ENCODE assay signal across 39 cellular contexts in genomic region chr5:147853372-147853987, GRCh38. TPM values are rescaled to one million over a fixed set of nuclear protein-coding genes. Genes with fewer than 3 reads are reported as not detected.
"Had no signal": no experiment of that assay in that cellular context is flagged by ENCODE, and none has a peak within 500 bp of the region (broad histone marks: within the 10 kb centered on the region; RNA-seq: fewer than 3 reads in every experiment).

No MANE protein-coding gene starts in this region.

- FAIRE-seq: astrocyte, TTC549 had no signal

- H3K4me3 ChIP-seq: adrenal gland, body of pancreas, breast epithelium had no signal

- H3K9me3 Mint-ChIP-seq: activated CD4-positive, alpha-beta memory T cell treated with anti-CD3 and anti-CD28 coated beads, Interleukin-2, amount 10 ng/mL, durations not matched to agents 7 days and 5 days; activated CD4-positive, alpha-beta T cell treated with anti-CD3 and anti-CD28 coated beads, Interleukin-2, amount 10 ng/mL, durations not matched to agents 7 days and 5 days; activated naive CD8-positive, alpha-beta T cell treated with anti-CD3 and anti-CD28 coated beads for 36 hours; activated T-cell treated with anti-CD3 and anti-CD28 coated beads, Interleukin-2, amount 50 U/mL, for 4 hours; activated T-cell treated with anti-CD3 and anti-CD28 coated beads, Interleukin-2, amount 50 U/mL, for 72 hours; activated T-helper 1 cell treated with anti-CD3 and anti-CD28 coated beads, Interleukin-12 subunit alpha, Interleukin-12 subunit beta, Interleukin-2, Interleukin-4 antibody, amounts not matched to agents 30 ng/mL and 10 ng/mL and 1 ng/mL, durations not matched to agents 14 hours and 24 hours and 36 hours; activated T-helper 17 cell treated with anti-CD3 and anti-CD28 coated beads, Interleukin-2, amount 50 U/mL, for 72 hours; T-helper 1 cell treated with Interleukin-12 subunit alpha and Interleukin-12 subunit beta and Interleukin-4 antibody, amounts not matched to agents 30 μg/mL and 1 μg/mL, for 36 hours; T-helper 2 cell treated with Interferon-gamma antibody and Interleukin-4, amounts not matched to agents 5 μg/mL and 100 μg/mL, for 36 hours had no signal

- DNase-seq: activated CD4-positive, alpha-beta memory T cell treated with anti-CD3 and anti-CD28 coated beads, Interleukin-2, amount 10 ng/mL, durations not matched to agents 7 days and 5 days; activated CD4-positive, alpha-beta T cell treated with anti-CD3 and anti-CD28 coated beads for 1 hour; activated CD4-positive, alpha-beta T cell treated with anti-CD3 and anti-CD28 coated beads for 36 hours; activated CD4-positive, alpha-beta T cell treated with anti-CD3 and anti-CD28 coated beads for 48 hours; activated CD4-positive, alpha-beta T cell treated with anti-CD3 and anti-CD28 coated beads, Interleukin-2, amount 10 ng/mL, durations not matched to agents 7 days and 5 days; activated CD4-positive, alpha-beta T cell treated with anti-CD3 and anti-CD28 coated beads, Interleukin-2, amount 50 U/mL, for 48 hours; activated CD4-positive, CD25-positive, alpha-beta regulatory T cell; activated CD8-positive, alpha-beta memory T cell treated with anti-CD3 and anti-CD28 coated beads for 24 hours; activated CD8-positive, alpha-beta memory T cell treated with anti-CD3 and anti-CD28 coated beads, Interleukin-2, amount 10 ng/mL, durations not matched to agents 7 days and 5 days; activated CD8-positive, alpha-beta memory T cell treated with anti-CD3 and anti-CD28 coated beads, Interleukin-2, amount 50 U/mL, for 48 hours; activated CD8-positive, alpha-beta T cell treated with anti-CD3 and anti-CD28 coated beads, Interleukin-2, amount 10 ng/mL, durations not matched to agents 7 days and 5 days; activated effector memory CD4-positive, alpha-beta T cell treated with anti-CD3 and anti-CD28 coated beads, Interleukin-2, amount 50 U/mL, for 16 hours; activated gamma-delta T cell treated with Interleukin-2 at 50 U/mL for 16 hours; activated naive CD4-positive, alpha-beta T cell; activated naive CD4-positive, alpha-beta T cell treated with anti-CD3 and anti-CD28 coated beads for 36 hours; activated naive CD4-positive, alpha-beta T cell treated with anti-CD3 and anti-CD28 coated beads, Interleukin-2, amount 50 U/mL, for 16 hours; activated naive CD8-positive, alpha-beta T cell treated with anti-CD3 and anti-CD28 coated beads for 36 hours; activated T-cell treated with anti-CD3 and anti-CD28 coated beads, Interleukin-2, amount 50 U/mL, for 4 hours; activated T-cell treated with anti-CD3 and anti-CD28 coated beads, Interleukin-2, amount 50 U/mL, for 72 hours; adrenal gland; amniotic stem cell; aorta; body of pancreas; brain microvascular endothelial cell; central memory CD4-positive, alpha-beta T cell; T-helper 2 cell; T-helper 9 cell had no signal

- H3K4me1 ChIP-seq: adrenal gland, breast epithelium had no signal

- H3K27me3 ChIP-seq: body of pancreas, brain microvascular endothelial cell, breast epithelium had no signal

- H3K4me3 Mint-ChIP-seq: activated CD4-positive, alpha-beta memory T cell treated with anti-CD3 and anti-CD28 coated beads, Interleukin-2, amount 10 ng/mL, durations not matched to agents 7 days and 5 days; activated CD4-positive, alpha-beta T cell treated with anti-CD3 and anti-CD28 coated beads for 36 hours; activated CD4-positive, alpha-beta T cell treated with anti-CD3 and anti-CD28 coated beads, Interleukin-2, amount 10 ng/mL, durations not matched to agents 7 days and 5 days; activated CD8-positive, alpha-beta memory T cell treated with anti-CD3 and anti-CD28 coated beads, Interleukin-2, amount 10 ng/mL, durations not matched to agents 7 days and 5 days; activated CD8-positive, alpha-beta T cell treated with anti-CD3 and anti-CD28 coated beads, Interleukin-2, amount 10 ng/mL, durations not matched to agents 7 days and 5 days; activated naive CD4-positive, alpha-beta T cell treated with anti-CD3 and anti-CD28 coated beads for 36 hours; activated naive CD8-positive, alpha-beta T cell treated with anti-CD3 and anti-CD28 coated beads for 36 hours; activated T-cell treated with anti-CD3 and anti-CD28 coated beads, Interleukin-2, amount 50 U/mL, for 4 hours; activated T-cell treated with anti-CD3 and anti-CD28 coated beads, Interleukin-2, amount 50 U/mL, for 72 hours; activated T-helper 1 cell treated with anti-CD3 and anti-CD28 coated beads, Interleukin-12 subunit alpha, Interleukin-12 subunit beta, Interleukin-2, Interleukin-4 antibody, amounts not matched to agents 30 ng/mL and 10 ng/mL and 1 ng/mL, durations not matched to agents 14 hours and 24 hours and 36 hours; activated T-helper 17 cell treated with anti-CD3 and anti-CD28 coated beads, Interleukin-2, amount 50 U/mL, for 72 hours; T-helper 1 cell treated with Interleukin-12 subunit alpha and Interleukin-12 subunit beta and Interleukin-4 antibody, amounts not matched to agents 30 μg/mL and 1 μg/mL, for 36 hours; T-helper 2 cell treated with Interferon-gamma antibody and Interleukin-4, amounts not matched to agents 5 μg/mL and 100 μg/mL, for 36 hours had no signal

- H3K36me3 Mint-ChIP-seq: activated CD8-positive, alpha-beta memory T cell treated with anti-CD3 and anti-CD28 coated beads, Interleukin-2, amount 10 ng/mL, durations not matched to agents 7 days and 5 days; activated naive CD4-positive, alpha-beta T cell treated with anti-CD3 and anti-CD28 coated beads, Interleukin-2, amount 50 U/mL, for 72 hours; activated naive CD8-positive, alpha-beta T cell treated with anti-CD3 and anti-CD28 coated beads for 36 hours had no signal

- ATAC-seq: activated CD4-positive, alpha-beta T cell treated with anti-CD3 and anti-CD28 coated beads for 36 hours; activated CD4-positive, CD25-positive, alpha-beta regulatory T cell treated with anti-CD3 and anti-CD28 coated beads, Interleukin-2, amount 50 U/mL, for 24 hours; activated CD8-positive, alpha-beta memory T cell treated with anti-CD3 and anti-CD28 coated beads, Interleukin-2, amount 10 ng/mL, durations not matched to agents 7 days and 5 days; activated CD8-positive, alpha-beta T cell treated with anti-CD3 and anti-CD28 coated beads, Interleukin-2, amount 10 ng/mL, durations not matched to agents 7 days and 5 days; activated naive CD4-positive, alpha-beta T cell treated with anti-CD3 and anti-CD28 coated beads, Interleukin-2, amount 50 U/mL, for 72 hours; activated T-cell treated with anti-CD3 and anti-CD28 coated beads, Interleukin-2, amount 50 U/mL, for 4 hours; activated T-cell treated with anti-CD3 and anti-CD28 coated beads, Interleukin-2, amount 50 U/mL, for 72 hours; activated T-helper 17 cell treated with anti-CD3 and anti-CD28 coated beads, Interleukin-2, amount 50 U/mL, for 72 hours; body of pancreas had no signal

- H3K9me3 ChIP-seq: adrenal gland, body of pancreas, breast epithelium had no signal

- H3K36me3 ChIP-seq: adrenal gland, brain microvascular endothelial cell, breast epithelium had no signal

- H3K27ac Mint-ChIP-seq: activated CD4-positive, alpha-beta memory T cell treated with anti-CD3 and anti-CD28 coated beads, Interleukin-2, amount 10 ng/mL, durations not matched to agents 7 days and 5 days; activated CD4-positive, alpha-beta T cell treated with anti-CD3 and anti-CD28 coated beads for 36 hours; activated CD4-positive, alpha-beta T cell treated with anti-CD3 and anti-CD28 coated beads, Interleukin-2, amount 10 ng/mL, durations not matched to agents 7 days and 5 days; activated CD8-positive, alpha-beta memory T cell treated with anti-CD3 and anti-CD28 coated beads, Interleukin-2, amount 10 ng/mL, durations not matched to agents 7 days and 5 days; activated CD8-positive, alpha-beta T cell treated with anti-CD3 and anti-CD28 coated beads, Interleukin-2, amount 10 ng/mL, durations not matched to agents 7 days and 5 days; activated naive CD4-positive, alpha-beta T cell treated with anti-CD3 and anti-CD28 coated beads for 36 hours; activated naive CD4-positive, alpha-beta T cell treated with anti-CD3 and anti-CD28 coated beads, Interleukin-2, amount 50 U/mL, for 72 hours; activated naive CD8-positive, alpha-beta T cell treated with anti-CD3 and anti-CD28 coated beads for 36 hours; activated T-cell treated with anti-CD3 and anti-CD28 coated beads, Interleukin-2, amount 50 U/mL, for 72 hours; activated T-helper 1 cell treated with anti-CD3 and anti-CD28 coated beads, Interleukin-12 subunit alpha, Interleukin-12 subunit beta, Interleukin-2, Interleukin-4 antibody, amounts not matched to agents 30 ng/mL and 10 ng/mL and 1 ng/mL, durations not matched to agents 14 hours and 24 hours and 36 hours; activated T-helper 17 cell treated with anti-CD3 and anti-CD28 coated beads, Interleukin-2, amount 50 U/mL, for 72 hours; T-helper 1 cell treated with Interleukin-12 subunit alpha and Interleukin-12 subunit beta and Interleukin-4 antibody, amounts not matched to agents 30 μg/mL and 1 μg/mL, for 36 hours; T-helper 2 cell treated with Interferon-gamma antibody and Interleukin-4, amounts not matched to agents 5 μg/mL and 100 μg/mL, for 36 hours had no signal

- H3K27ac ChIP-seq: adrenal gland, body of pancreas, brain microvascular endothelial cell, breast epithelium, VCaP had no signal

- H3K4me1 Mint-ChIP-seq: activated CD4-positive, alpha-beta memory T cell treated with anti-CD3 and anti-CD28 coated beads, Interleukin-2, amount 10 ng/mL, durations not matched to agents 7 days and 5 days; activated CD4-positive, alpha-beta T cell treated with anti-CD3 and anti-CD28 coated beads for 36 hours; activated naive CD8-positive, alpha-beta T cell treated with anti-CD3 and anti-CD28 coated beads for 36 hours; activated T-helper 17 cell treated with anti-CD3 and anti-CD28 coated beads, Interleukin-2, amount 50 U/mL, for 72 hours had no signal

RNA-seq across cellular contexts. Expression of gene SPINK1, which starts 22.0 kb away (rescaled TPM):
- total RNA-seq: activated CD4-positive, alpha-beta memory T cell treated with anti-CD3 and anti-CD28 coated beads, Interleukin-2, amount 10 ng/mL, durations not matched to agents 7 days and 5 days; activated CD4-positive, alpha-beta T cell treated with anti-CD3 and anti-CD28 coated beads for 36 hours; activated CD4-positive, alpha-beta T cell treated with anti-CD3 and anti-CD28 coated beads, Interleukin-2, amount 10 ng/mL, durations not matched to agents 7 days and 5 days; activated CD8-positive, alpha-beta memory T cell treated with anti-CD3 and anti-CD28 coated beads, Interleukin-2, amount 10 ng/mL, durations not matched to agents 7 days and 5 days; activated CD8-positive, alpha-beta T cell treated with anti-CD3 and anti-CD28 coated beads, Interleukin-2, amount 10 ng/mL, durations not matched to agents 7 days and 5 days; activated naive CD4-positive, alpha-beta T cell treated with anti-CD3 and anti-CD28 coated beads for 36 hours; activated naive CD4-positive, alpha-beta T cell treated with anti-CD3 and anti-CD28 coated beads, Interleukin-2, amount 50 U/mL, for 72 hours; activated naive CD8-positive, alpha-beta T cell treated with anti-CD3 and anti-CD28 coated beads for 36 hours; activated T-cell treated with anti-CD3 and anti-CD28 coated beads, Interleukin-2, amount 50 U/mL, for 72 hours; activated T-helper 1 cell treated with anti-CD3 and anti-CD28 coated beads, Interleukin-12 subunit alpha, Interleukin-12 subunit beta, Interleukin-2, Interleukin-4 antibody, amounts not matched to agents 30 ng/mL and 10 ng/mL and 1 ng/mL, durations not matched to agents 14 hours and 24 hours and 36 hours; activated T-helper 17 cell treated with anti-CD3 and anti-CD28 coated beads, Interleukin-2, amount 50 U/mL, for 72 hours; astrocyte; cerebellum had no signal

RNA-seq across cellular contexts. Expression of gene SCGB3A2, which starts 25.0 kb away (rescaled TPM):
- total RNA-seq: activated CD4-positive, alpha-beta memory T cell treated with anti-CD3 and anti-CD28 coated beads, Interleukin-2, amount 10 ng/mL, durations not matched to agents 7 days and 5 days; activated CD4-positive, alpha-beta T cell treated with anti-CD3 and anti-CD28 coated beads for 36 hours; activated CD4-positive, alpha-beta T cell treated with anti-CD3 and anti-CD28 coated beads, Interleukin-2, amount 10 ng/mL, durations not matched to agents 7 days and 5 days; activated CD8-positive, alpha-beta memory T cell treated with anti-CD3 and anti-CD28 coated beads, Interleukin-2, amount 10 ng/mL, durations not matched to agents 7 days and 5 days; activated CD8-positive, alpha-beta T cell treated with anti-CD3 and anti-CD28 coated beads, Interleukin-2, amount 10 ng/mL, durations not matched to agents 7 days and 5 days; activated naive CD4-positive, alpha-beta T cell treated with anti-CD3 and anti-CD28 coated beads for 36 hours; activated naive CD4-positive, alpha-beta T cell treated with anti-CD3 and anti-CD28 coated beads, Interleukin-2, amount 50 U/mL, for 72 hours; activated naive CD8-positive, alpha-beta T cell treated with anti-CD3 and anti-CD28 coated beads for 36 hours; activated T-cell treated with anti-CD3 and anti-CD28 coated beads, Interleukin-2, amount 50 U/mL, for 72 hours; activated T-helper 1 cell treated with anti-CD3 and anti-CD28 coated beads, Interleukin-12 subunit alpha, Interleukin-12 subunit beta, Interleukin-2, Interleukin-4 antibody, amounts not matched to agents 30 ng/mL and 10 ng/mL and 1 ng/mL, durations not matched to agents 14 hours and 24 hours and 36 hours; activated T-helper 17 cell treated with anti-CD3 and anti-CD28 coated beads, Interleukin-2, amount 50 U/mL, for 72 hours; aorta; body of pancreas; breast epithelium; cardiac septum; cerebellum had no signal

RNA-seq across cellular contexts. Expression of gene C5orf46, which starts 52.9 kb away (rescaled TPM):
- total RNA-seq: activated CD4-positive, alpha-beta memory T cell treated with anti-CD3 and anti-CD28 coated beads, Interleukin-2, amount 10 ng/mL, durations not matched to agents 7 days and 5 days; activated CD4-positive, alpha-beta T cell treated with anti-CD3 and anti-CD28 coated beads for 36 hours; activated CD4-positive, alpha-beta T cell treated with anti-CD3 and anti-CD28 coated beads, Interleukin-2, amount 10 ng/mL, durations not matched to agents 7 days and 5 days; activated CD8-positive, alpha-beta memory T cell treated with anti-CD3 and anti-CD28 coated beads, Interleukin-2, amount 10 ng/mL, durations not matched to agents 7 days and 5 days; activated CD8-positive, alpha-beta T cell treated with anti-CD3 and anti-CD28 coated beads, Interleukin-2, amount 10 ng/mL, durations not matched to agents 7 days and 5 days; activated naive CD4-positive, alpha-beta T cell treated with anti-CD3 and anti-CD28 coated beads for 36 hours; activated naive CD4-positive, alpha-beta T cell treated with anti-CD3 and anti-CD28 coated beads, Interleukin-2, amount 50 U/mL, for 72 hours; activated naive CD8-positive, alpha-beta T cell treated with anti-CD3 and anti-CD28 coated beads for 36 hours; activated T-cell treated with anti-CD3 and anti-CD28 coated beads, Interleukin-2, amount 50 U/mL, for 4 hours; activated T-cell treated with anti-CD3 and anti-CD28 coated beads, Interleukin-2, amount 50 U/mL, for 72 hours; activated T-helper 1 cell treated with anti-CD3 and anti-CD28 coated beads, Interleukin-12 subunit alpha, Interleukin-12 subunit beta, Interleukin-2, Interleukin-4 antibody, amounts not matched to agents 30 ng/mL and 10 ng/mL and 1 ng/mL, durations not matched to agents 14 hours and 24 hours and 36 hours; activated T-helper 17 cell treated with anti-CD3 and anti-CD28 coated beads, Interleukin-2, amount 50 U/mL, for 72 hours; adrenal gland; body of pancreas; cerebellum had no signal
- polyA plus RNA-seq: adrenal gland had no signal
